In the genomic region with DNA sequence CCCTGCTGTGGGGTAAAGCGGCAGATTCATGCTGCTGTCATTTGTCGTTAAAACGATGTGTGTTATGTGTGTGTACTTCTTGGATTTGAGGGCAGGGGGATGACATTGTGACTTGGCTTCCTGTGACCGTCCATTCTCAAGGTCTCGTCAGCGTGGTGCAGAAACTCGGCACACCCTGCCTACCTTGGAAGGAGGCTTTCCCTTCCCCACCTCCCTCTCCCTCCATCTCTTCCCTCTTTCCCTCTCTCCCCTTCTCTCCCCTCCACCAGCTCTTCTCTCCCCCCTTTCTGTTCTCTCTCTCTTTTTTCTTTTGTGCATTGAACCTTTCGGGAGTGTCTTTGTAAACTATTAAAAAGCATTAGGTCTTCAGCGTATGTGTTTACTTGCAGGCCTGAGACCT, we compare ENCODE assay signal across 10 cellular contexts. TPM values are rescaled to one million over a fixed set of nuclear protein-coding genes. Genes with fewer than 3 reads are reported as not detected.
DNase-seq lines count a peak whose midpoint lies in the region; ATAC-seq and TF ChIP-seq lines count a peak whose summit lies in the region.
"Not testable (repeated sequence)": the region's sequence is repeated elsewhere in the genome, so short reads cannot be mapped to it uniquely, and the experiment has no call there.
"Had no signal": no experiment of that assay in that cellular context is flagged by ENCODE, and none has a peak within 500 bp of the region (broad histone marks: within the 10 kb centered on the region; RNA-seq: fewer than 3 reads in every experiment).

No MANE protein-coding gene starts in this region.

- TF ChIP-seq CTCF in CD4-positive, alpha-beta T cell (IDR thresholded peaks at IDR 0.05); WTC11 (IDR thresholded peaks at IDR 0.05); ascending aorta (IDR thresholded peaks at IDR 0.05); epithelial cell of proximal tubule (conservative IDR thresholded peaks at IDR 0.05; ENCODE audit: low read depth, low read length); left lung (IDR thresholded peaks at IDR 0.05); osteocyte (IDR thresholded peaks at IDR 0.05); thoracic aorta (IDR thresholded peaks at IDR 0.05): not testable (repeated sequence)

- peak overlapping the region; percentile 99 for H3K4me3 Mint-ChIP-seq in CD4-positive, alpha-beta T cell
- H3K4me3 Mint-ChIP-seq in WTC11 (peak overlapping the region; percentile 92), osteocyte (ENCODE audit: unreplicated experiment) (peak overlapping the region; percentile 91)

- POLR2A ChIA-PET in CD4-positive, alpha-beta T cell (lab: Charles Lee); WTC11 (lab: Charles Lee): not testable (repeated sequence)

- H3K9me3 Mint-ChIP-seq in CD4-positive, alpha-beta T cell; WTC11; osteocyte (ENCODE audit: unreplicated experiment): not testable (repeated sequence)

- CTCF ChIA-PET in CD4-positive, alpha-beta T cell (lab: Charles Lee); WTC11 (lab: Charles Lee): not testable (repeated sequence)

- intact Hi-C loops in CD4-positive, alpha-beta T cell (cut with DNase I, micrococcal nuclease); ascending aorta (cut with DNase I); left lung (cut with DNase I): not testable (repeated sequence)

- not testable (repeated sequence) for H3K27me3 ChIP-seq in CD4-positive, alpha-beta T cell (ENCODE audit: control insufficient read depth, insufficient read depth, low read length); ascending aorta; left lung; thoracic aorta (replicated peaks; ENCODE audit: insufficient read depth)

- not testable (repeated sequence) for H3K36me3 ChIP-seq in ascending aorta, left lung, thoracic aorta

- not testable (repeated sequence) for H3K27me3 Mint-ChIP-seq in CD4-positive, alpha-beta T cell; WTC11 (ENCODE audit: low read depth); osteocyte (ENCODE audit: unreplicated experiment)

- not testable (repeated sequence) for DNase-seq in CD4-positive, alpha-beta T cell; Jurkat, Clone E6-1 (ENCODE audit: low read depth, low spot score); WTC11 (ENCODE audit: low spot score); ascending aorta (ENCODE audit: low spot score in 2 of 2); epithelial cell of proximal tubule (ENCODE audit: low read depth); left lung; osteocyte (ENCODE audit: extremely low spot score, unreplicated experiment); thoracic aorta (ENCODE audit: low spot score)

- H3K27ac Mint-ChIP-seq in CD4-positive, alpha-beta T cell: peak overlapping the region; percentile 75
- H3K27ac Mint-ChIP-seq in WTC11 (peak overlapping the region; percentile 93), osteocyte (ENCODE audit: unreplicated experiment) (peak overlapping the region; percentile 91)

- not testable (repeated sequence) for H3K4me1 ChIP-seq in ascending aorta; left lung; thoracic aorta (ENCODE audit: control insufficient read depth in 1 of 2, low read depth in 2 of 2)

- H3K27ac ChIP-seq in CD4-positive, alpha-beta T cell (ENCODE audit: low read depth, low read length); ascending aorta; left lung; thoracic aorta: not testable (repeated sequence)

- not testable (repeated sequence) for H3K36me3 Mint-ChIP-seq in CD4-positive, alpha-beta T cell (ENCODE audit: low read depth); WTC11; osteocyte (ENCODE audit: unreplicated experiment)

- not testable (repeated sequence) for ATAC-seq in CD4-positive, alpha-beta T cell (ENCODE audit: poor library complexity); WTC11; left lung; thoracic aorta (ENCODE audit: insufficient number of reproducible peaks, low FRiP score, low read depth)

- H3K4me3 ChIP-seq in Jurkat, Clone E6-1 (ENCODE audit: low read length): peak overlapping the region; percentile 46
- peak overlapping the region; percentile 40 to 57 for H3K4me3 ChIP-seq in ascending aorta
- peak overlapping the region; percentile 55 for H3K4me3 ChIP-seq in epithelial cell of proximal tubule (ENCODE audit: low read depth, low read length)
- peak overlapping the region; percentile 15 to 40 for H3K4me3 ChIP-seq in left lung
- peak overlapping the region; percentile 69 for H3K4me3 ChIP-seq in thoracic aorta

- H3K9me3 ChIP-seq in CD4-positive, alpha-beta T cell (ENCODE audit: control insufficient read depth, low read length); ascending aorta; left lung; thoracic aorta: not testable (repeated sequence)

- not testable (repeated sequence) for H3K4me1 Mint-ChIP-seq in CD4-positive, alpha-beta T cell (ENCODE audit: low read depth); WTC11; osteocyte (ENCODE audit: unreplicated experiment)

RNA-seq across cellular contexts. Expression of gene GOLGA6L25, which starts 36.4 kb away (rescaled TPM):
- total RNA-seq in CD4-positive, alpha-beta T cell: not detected
- not detected for polyA plus RNA-seq in Jurkat, Clone E6-1 (2012; ENCODE audit: insufficient read depth, insufficient read length)
- total RNA-seq in WTC11 (2021): not detected in 3 replicates
- total RNA-seq in ascending aorta: not detected
- not detected in 2 replicates for total RNA-seq in epithelial cell of proximal tubule
- total RNA-seq in left lung: not detected
- not detected in 2 replicates for total RNA-seq in osteocyte
- not detected for total RNA-seq in thoracic aorta
- total RNA-seq: cerebellum, Right ventricle myocardium inferior had no signal

RNA-seq across cellular contexts. Expression of gene GOLGA8G, which starts 57.0 kb away (rescaled TPM):
- not detected for total RNA-seq in CD4-positive, alpha-beta T cell
- not detected for polyA plus RNA-seq in Jurkat, Clone E6-1 (2012; ENCODE audit: insufficient read depth, insufficient read length)
- not detected in 3 replicates for total RNA-seq in WTC11 (2021)
- total RNA-seq in ascending aorta: not detected
- not detected in 2 replicates for total RNA-seq in epithelial cell of proximal tubule
- not detected for total RNA-seq in left lung
- not detected in 2 replicates for total RNA-seq in osteocyte
- not detected for total RNA-seq in thoracic aorta
- total RNA-seq: Right ventricle myocardium inferior had no signal
